15 cellular contexts compared by ENCODE assay signal in the genomic region with DNA sequence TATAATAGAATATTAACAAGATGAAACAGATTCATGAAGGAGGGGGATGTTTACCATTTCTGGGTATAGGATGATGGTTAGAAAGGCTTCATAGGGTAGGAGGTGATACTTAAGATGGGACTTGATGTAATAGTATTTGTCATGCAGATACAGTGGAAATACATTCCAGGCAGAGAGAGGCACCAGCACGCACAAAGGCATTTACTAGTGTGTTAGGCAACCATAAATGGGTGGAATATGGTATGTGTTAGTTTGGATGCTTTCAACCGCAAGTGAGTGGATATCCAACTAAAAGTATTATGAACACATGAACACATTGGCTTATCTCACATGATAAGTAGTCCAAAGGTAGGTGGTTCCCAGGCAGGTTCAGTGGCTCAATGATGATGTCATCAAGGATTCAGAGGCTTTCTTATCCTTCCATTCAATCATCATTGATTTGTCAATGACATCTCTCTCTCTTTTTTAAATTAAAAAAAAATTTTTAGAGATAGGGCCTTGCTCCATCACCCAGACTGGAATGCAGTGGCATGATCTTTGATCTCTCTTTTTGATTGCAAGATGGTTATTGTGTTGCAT.
"Had no signal": no experiment of that assay in that cellular context is flagged by ENCODE, and none has a peak within 500 bp of the region (broad histone marks: within the 10 kb centered on the region; RNA-seq: fewer than 3 reads in every experiment).

No MANE protein-coding gene starts in this region.

- H3K27ac Mint-ChIP-seq: activated naive CD8-positive, alpha-beta T cell; brain; mesothelial cell of epicardium; nephron; T-helper 2 cell treated with Interferon-gamma antibody and Interleukin-4, amounts not matched to agents 5 μg/mL and 100 μg/mL, for 36 hours had no signal

- H3K4me1 Mint-ChIP-seq: brain had no signal

- H3K36me3 Mint-ChIP-seq: activated naive CD8-positive, alpha-beta T cell; brain; mesothelial cell of epicardium had no signal

- H3K27me3 Mint-ChIP-seq: activated naive CD8-positive, alpha-beta T cell had no signal

- H3K4me3 Mint-ChIP-seq: activated naive CD8-positive, alpha-beta T cell; brain; mesothelial cell of epicardium; nephron; T-helper 2 cell treated with Interferon-gamma antibody and Interleukin-4, amounts not matched to agents 5 μg/mL and 100 μg/mL, for 36 hours had no signal

- DNase-seq: activated CD4-positive, alpha-beta T cell treated with anti-CD3 and anti-CD28 coated beads, Interleukin-2, amount 50 U/mL, for 4 hours; amygdala; caudate nucleus; hippocampal formation; islet precursor cell; posterior cingulate gyrus; stimulated activated CD4-positive, alpha-beta T cell treated with anti-CD3 and anti-CD28 coated beads, Interleukin-12 subunit alpha, Interleukin-12 subunit beta, amount 100 ng/mL, for 4 hours; stimulated activated CD4-positive, alpha-beta T cell treated with anti-CD3 and anti-CD28 coated beads, Interleukin-1b, Interleukin-23, amount 100 ng/mL, for 48 hours; stimulated activated CD8-positive, alpha-beta memory T cell treated with anti-CD3 and anti-CD28 coated beads, Interleukin-4, amount 100 ng/mL, for 48 hours; stimulated activated naive CD4-positive, alpha-beta T cell had no signal

- H3K9me3 Mint-ChIP-seq: nephron; T-helper 2 cell treated with Interferon-gamma antibody and Interleukin-4, amounts not matched to agents 5 μg/mL and 100 μg/mL, for 36 hours had no signal
